ENCODE assay signal across 2 cellular contexts in the genomic region with DNA sequence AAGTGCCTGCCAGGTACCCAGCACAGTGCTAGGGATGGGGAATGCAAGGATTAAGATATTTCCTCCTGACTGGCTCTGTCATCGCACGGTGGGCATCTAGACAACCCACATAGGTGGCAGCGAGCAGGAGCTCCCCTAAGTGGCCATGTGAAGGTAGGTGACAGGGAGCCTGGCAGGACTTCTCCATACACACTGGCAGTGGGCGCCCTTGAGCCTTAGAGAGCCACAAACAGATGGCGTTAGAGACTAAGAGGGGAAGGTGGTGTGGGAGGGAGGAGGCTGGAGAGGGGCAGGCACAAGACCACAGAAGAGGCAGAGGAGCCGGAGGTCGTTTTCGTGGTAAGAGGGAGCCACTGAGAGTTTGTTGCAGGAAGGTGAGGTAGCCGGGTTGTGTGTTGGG.
A peak's percentile ranks its signal among the peaks of the same experiment; 100 is the strongest.
TF ChIP-seq lines count a peak whose summit lies in the region.

No MANE protein-coding gene starts in this region.

TF ChIP-seq in A549, 52 proteins besides CTCF, POLR2A, EP300 and RAD21 (continued from another document):
- TF ChIP-seq RCOR1 (IDR thresholded peaks at IDR 0.05; ENCODE audit: low read depth, low read length) (no peak), RARB (CRISPR knock-in tag; IDR thresholded peaks at IDR 0.05) (no peak), JUNB (IDR thresholded peaks at IDR 0.05) (no peak), SMC3 (IDR thresholded peaks at IDR 0.05) (peak; percentile 32; the same call in 1 of the 3 replicates), NPAS2 (CRISPR knock-in tag; IDR thresholded peaks at IDR 0.05; ENCODE audit: borderline replicate concordance) (no peak)
- TF ChIP-seq, protein P1, sequence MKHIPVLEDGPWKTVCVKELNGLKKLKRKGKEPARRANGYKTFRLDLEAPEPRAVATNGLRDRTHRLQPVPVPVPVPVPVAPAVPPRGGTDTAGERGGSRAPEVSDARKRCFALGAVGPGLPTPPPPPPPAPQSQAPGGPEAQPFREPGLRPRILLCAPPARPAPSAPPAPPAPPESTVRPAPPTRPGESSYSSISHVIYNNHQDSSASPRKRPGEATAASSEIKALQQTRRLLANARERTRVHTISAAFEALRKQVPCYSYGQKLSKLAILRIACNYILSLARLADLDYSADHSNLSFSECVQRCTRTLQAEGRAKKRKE (CRISPR knock-in tag; IDR thresholded peaks at IDR 0.05; ENCODE audit: low read depth): no peak

TF ChIP-seq in K562, 482 proteins besides CTCF, POLR2A, EP300 and RAD21:
- TF ChIP-seq, protein P2, sequence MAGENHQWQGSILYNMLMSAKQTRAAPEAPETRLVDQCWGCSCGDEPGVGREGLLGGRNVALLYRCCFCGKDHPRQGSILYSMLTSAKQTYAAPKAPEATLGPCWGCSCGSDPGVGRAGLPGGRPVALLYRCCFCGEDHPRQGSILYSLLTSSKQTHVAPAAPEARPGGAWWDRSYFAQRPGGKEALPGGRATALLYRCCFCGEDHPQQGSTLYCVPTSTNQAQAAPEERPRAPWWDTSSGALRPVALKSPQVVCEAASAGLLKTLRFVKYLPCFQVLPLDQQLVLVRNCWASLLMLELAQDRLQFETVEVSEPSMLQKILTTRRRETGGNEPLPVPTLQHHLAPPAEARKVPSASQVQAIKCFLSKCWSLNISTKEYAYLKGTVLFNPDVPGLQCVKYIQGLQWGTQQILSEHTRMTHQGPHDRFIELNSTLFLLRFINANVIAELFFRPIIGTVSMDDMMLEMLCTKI (IDR thresholded peaks at IDR 0.05; ENCODE audit: partially characterized antibody): no peak
